In genomic region chr13:112821340-112822055, GRCh38 we compare ENCODE assay signal across 16 cellular contexts.
DNase-seq lines count a peak whose midpoint lies in the region; ATAC-seq and TF ChIP-seq lines count a peak whose summit lies in the region.
"Had no signal": no experiment of that assay in that cellular context is flagged by ENCODE, and none has a peak within 500 bp of the region (broad histone marks: within the 10 kb centered on the region; RNA-seq: fewer than 3 reads in every experiment).

No MANE protein-coding gene starts in this region.

- H3K14ac ChIP-seq in mesenchymal stem cell (ENCODE audit: low read length in 2 of 2), result no peak overlapping the region

- H4K8ac ChIP-seq in mesenchymal stem cell (ENCODE audit: low read length), result no peak overlapping the region

- no peak overlapping the region for H2BK15ac ChIP-seq in mesenchymal stem cell (ENCODE audit: low read depth, poor library complexity, severe bottlenecking)

- TF ChIP-seq CTCF in right atrium auricular region (IDR thresholded peaks at IDR 0.05) (no peak), Peyer's patch (IDR thresholded peaks at IDR 0.05) (no peak)

- TF ChIP-seq POLR2A in Peyer's patch (IDR thresholded peaks at IDR 0.05), result no peak

- no peak overlapping the region for H3K9ac ChIP-seq in mesenchymal stem cell (ENCODE audit: low read length)

- no peak overlapping the region for H3K23ac ChIP-seq in mesenchymal stem cell (ENCODE audit: low read length in 2 of 2)

- no peaks in the 10 kb centered on the region for H3K79me1 ChIP-seq in mesenchymal stem cell (replicated peaks; ENCODE audit: low read length, poor library complexity, severe bottlenecking)

- H2BK120ac ChIP-seq in mesenchymal stem cell (ENCODE audit: low read depth, low read length), result no peak overlapping the region

- no peak overlapping the region for H3K4me2 ChIP-seq in mesenchymal stem cell (ENCODE audit: low read length, poor library complexity, severe bottlenecking)

- H3K36me3 ChIP-seq in right atrium auricular region (peaks cover 68% of the 10 kb centered on the region), Peyer's patch (peaks cover 0 to 64% (median 0%) of the 10 kb centered on the region in 3 donors), mesenchymal stem cell (ENCODE audit: control insufficient read depth in 1 of 2, insufficient read depth in 2 of 2, low read depth in 1 of 2, low read length in 2 of 2) (peaks cover 43 to 69% of the 10 kb centered on the region in 2 experiments)

- H3K9me3 ChIP-seq in right atrium auricular region (no peaks in the 10 kb centered on the region), Peyer's patch (no peaks in the 10 kb centered on the region), mesenchymal stem cell (ENCODE audit: control insufficient read depth, low read length) (no peaks in the 10 kb centered on the region), T-helper 17 cell (ENCODE audit: control insufficient read depth, low read length, poor library complexity, severe bottlenecking) (no peaks in the 10 kb centered on the region)

- H3K27ac Mint-ChIP-seq in T-helper 17 cell, result no peak overlapping the region
- H3K27ac Mint-ChIP-seq: H9 had no signal

- ATAC-seq in Right ventricle myocardium inferior (no peak), GM18498 (IDR thresholded peaks at IDR 0.05; ENCODE audit: unreplicated experiment) (no peak), T-helper 17 cell (no peak)

- H3K36me3 Mint-ChIP-seq in T-helper 17 cell (ENCODE audit: low read depth), result peaks cover 15% of the 10 kb centered on the region

- no peak overlapping the region for H2AK5ac ChIP-seq in mesenchymal stem cell (ENCODE audit: low read length, severe bottlenecking)

- H2BK5ac ChIP-seq in mesenchymal stem cell (ENCODE audit: low read depth, low read length, poor library complexity, severe bottlenecking), result no peak overlapping the region

- no peak overlapping the region for H3K4ac ChIP-seq in mesenchymal stem cell (ENCODE audit: low read depth in 1 of 2, low read length in 2 of 2)

- H3K27me3 ChIP-seq in right atrium auricular region (no peaks in the 10 kb centered on the region), Peyer's patch (no peaks in the 10 kb centered on the region), mesenchymal stem cell (ENCODE audit: control insufficient read depth in 1 of 2, insufficient read depth in 1 of 2, low read length in 2 of 2) (no peaks in the 10 kb centered on the region)

- no peaks in the 10 kb centered on the region for H3K27me3 Mint-ChIP-seq in T-helper 17 cell

- H4K91ac ChIP-seq in mesenchymal stem cell (ENCODE audit: low read length), result no peak overlapping the region

- H3K4me1 ChIP-seq in right atrium auricular region (no peaks in the 10 kb centered on the region), Peyer's patch (no peaks in the 10 kb centered on the region), mesenchymal stem cell (ENCODE audit: control insufficient read depth, insufficient read depth, low read depth, low read length) (no peaks in the 10 kb centered on the region)

- no peak overlapping the region for H3K18ac ChIP-seq in mesenchymal stem cell (ENCODE audit: low read depth in 1 of 2, low read length in 2 of 2)

- 85% methylated on average over 12 of the region's 19 CpGs for WGBS in mesenchymal stem cell

- H2AFZ ChIP-seq in mesenchymal stem cell (ENCODE audit: low read depth, low read length), result no peak overlapping the region

- intact Hi-C loops in Right ventricle myocardium inferior (cut with DNase I), result no loop called here

- H3K4me3 ChIP-seq in right atrium auricular region, result no peak overlapping the region
- H3K4me3 ChIP-seq in Peyer's patch, result no peak overlapping the region
- no peak overlapping the region for H3K4me3 ChIP-seq in mesenchymal stem cell (ENCODE audit: insufficient read depth in 1 of 2, low read depth in 1 of 2, low read length in 2 of 2)

- H2BK12ac ChIP-seq in mesenchymal stem cell (ENCODE audit: low read length in 2 of 2), result no peak overlapping the region

- H3K4me1 Mint-ChIP-seq in T-helper 17 cell, result no peaks in the 10 kb centered on the region
- H3K4me1 Mint-ChIP-seq: H9 had no signal

- H3K27ac ChIP-seq in right atrium auricular region (no peak overlapping the region), Peyer's patch (no peak overlapping the region), mesenchymal stem cell (ENCODE audit: low read length, poor library complexity, severe bottlenecking) (no peak overlapping the region)

- H3K4me3 Mint-ChIP-seq in T-helper 17 cell, result no peak overlapping the region
- H3K4me3 Mint-ChIP-seq: H9 had no signal

- DNase-seq in Right ventricle myocardium inferior (ENCODE audit: missing footprints), result peak; percentile 26
- DNase-seq in right atrium auricular region (ENCODE audit: low spot score), result no peak
- peak in 2 of 3 donors; percentile 14 to 40 for DNase-seq in Peyer's patch
- peak; percentile 43 for DNase-seq in mesenchymal stem cell
- DNase-seq in T-helper 17 cell, result no peak
- no peak for DNase-seq in dermis blood vessel endothelial cell
- DNase-seq in T-helper 2 cell, result no peak
- DNase-seq: 8988T, DMS53, H9, Karpas-422, NCI-H187 treated with DMSO at 0.1 percent for 48 hours, NCI-H446 treated with DMSO at 0.1 percent for 48 hours, NCI-H82, SIG-M5 had no signal

Comparison
In these comparisons a context has a peak if more than half of its experiments do, and no peak if none do; other contexts are left out.
1. DNase-seq: peak in Right ventricle myocardium inferior (single experiment), Peyer's patch (2 of 3) and mesenchymal stem cell (single experiment); none in right atrium auricular region (single experiment), T-helper 17 cell (0 of 3), dermis blood vessel endothelial cell (single experiment) and T-helper 2 cell (0 of 5).